In genomic region chr20:36875702-36876472, GRCh38 we compare ENCODE assay signal across 1 cellular context.
TF ChIP-seq lines count a peak whose summit lies in the region.

TSS of gene TLDC2 (plus strand) at chr20:36876138. CDS start at chr20:36876175, 37 bp downstream.

TF ChIP-seq in HepG2, 621 proteins besides CTCF, POLR2A, EP300 and RAD21 (continued from another document and continues in another):
- TF ChIP-seq, protein P1, sequence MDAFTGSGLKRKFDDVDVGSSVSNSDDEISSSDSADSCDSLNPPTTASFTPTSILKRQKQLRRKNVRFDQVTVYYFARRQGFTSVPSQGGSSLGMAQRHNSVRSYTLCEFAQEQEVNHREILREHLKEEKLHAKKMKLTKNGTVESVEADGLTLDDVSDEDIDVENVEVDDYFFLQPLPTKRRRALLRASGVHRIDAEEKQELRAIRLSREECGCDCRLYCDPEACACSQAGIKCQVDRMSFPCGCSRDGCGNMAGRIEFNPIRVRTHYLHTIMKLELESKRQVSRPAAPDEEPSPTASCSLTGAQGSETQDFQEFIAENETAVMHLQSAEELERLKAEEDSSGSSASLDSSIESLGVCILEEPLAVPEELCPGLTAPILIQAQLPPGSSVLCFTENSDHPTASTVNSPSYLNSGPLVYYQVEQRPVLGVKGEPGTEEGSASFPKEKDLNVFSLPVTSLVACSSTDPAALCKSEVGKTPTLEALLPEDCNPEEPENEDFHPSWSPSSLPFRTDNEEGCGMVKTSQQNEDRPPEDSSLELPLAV (CRISPR knock-in tag; conservative IDR thresholded peaks at IDR 0.05; ENCODE audit: low read depth): no peak
- TF ChIP-seq YY1 (IDR thresholded peaks at IDR 0.05; ENCODE audit: insufficient read depth, insufficient replicate concordance, low read depth, low read length) (peak; percentile 55), ZBTB38 (CRISPR knock-in tag; IDR thresholded peaks at IDR 0.05) (peak; percentile 75), ZNF30 (CRISPR knock-in tag; IDR thresholded peaks at IDR 0.05) (no peak), MEIS2 (CRISPR knock-in tag; IDR thresholded peaks at IDR 0.05) (no peak), SATB2 (CRISPR knock-in tag; IDR thresholded peaks at IDR 0.05) (no peak), POLR2AphosphoS2 (IDR thresholded peaks at IDR 0.05; ENCODE audit: low read depth, low read length) (no peak), PATZ1 (CRISPR knock-in tag; IDR thresholded peaks at IDR 0.05) (peak; percentile 70), SP5 (CRISPR knock-in tag; IDR thresholded peaks at IDR 0.05; ENCODE audit: borderline replicate concordance, low read depth) (0 out of 2 replicates have a peak, but pooled peaks have one; percentile 42), ZNF329 (CRISPR knock-in tag; IDR thresholded peaks at IDR 0.05; ENCODE audit: low read depth) (no peak), NFE2L2 (IDR thresholded peaks at IDR 0.05; ENCODE audit: low read length) (no peak), KLF9 (CRISPR knock-in tag; IDR thresholded peaks at IDR 0.05; ENCODE audit: low read depth) (no peak), TCF7L2 (IDR thresholded peaks at IDR 0.05; ENCODE audit: low read depth, low read length) (no peak), ZNF660 (CRISPR knock-in tag; IDR thresholded peaks at IDR 0.05; ENCODE audit: borderline replicate concordance, low read depth) (0 out of 2 replicates have a peak, but pooled peaks have one; percentile 44), UBTF (CRISPR knock-in tag; IDR thresholded peaks at IDR 0.05) (peak; percentile 97), HNRNPH1 (optimal IDR thresholded peaks at IDR 0.05; ENCODE audit: low read depth, low read length) (peak; percentile 27), ZNF280B (CRISPR knock-in tag; IDR thresholded peaks at IDR 0.05; ENCODE audit: borderline replicate concordance) (peak; percentile 73; the same call in 1 of the 2 replicates), ZNF407 (CRISPR knock-in tag; IDR thresholded peaks at IDR 0.05; ENCODE audit: not compliant biosample characterization) (peak; percentile 44), REST (IDR thresholded peaks at IDR 0.05; ENCODE audit: borderline replicate concordance in 1 of 2, low read depth in 1 of 2, low read length in 2 of 2) (no peak)
- TF ChIP-seq, protein P2, sequence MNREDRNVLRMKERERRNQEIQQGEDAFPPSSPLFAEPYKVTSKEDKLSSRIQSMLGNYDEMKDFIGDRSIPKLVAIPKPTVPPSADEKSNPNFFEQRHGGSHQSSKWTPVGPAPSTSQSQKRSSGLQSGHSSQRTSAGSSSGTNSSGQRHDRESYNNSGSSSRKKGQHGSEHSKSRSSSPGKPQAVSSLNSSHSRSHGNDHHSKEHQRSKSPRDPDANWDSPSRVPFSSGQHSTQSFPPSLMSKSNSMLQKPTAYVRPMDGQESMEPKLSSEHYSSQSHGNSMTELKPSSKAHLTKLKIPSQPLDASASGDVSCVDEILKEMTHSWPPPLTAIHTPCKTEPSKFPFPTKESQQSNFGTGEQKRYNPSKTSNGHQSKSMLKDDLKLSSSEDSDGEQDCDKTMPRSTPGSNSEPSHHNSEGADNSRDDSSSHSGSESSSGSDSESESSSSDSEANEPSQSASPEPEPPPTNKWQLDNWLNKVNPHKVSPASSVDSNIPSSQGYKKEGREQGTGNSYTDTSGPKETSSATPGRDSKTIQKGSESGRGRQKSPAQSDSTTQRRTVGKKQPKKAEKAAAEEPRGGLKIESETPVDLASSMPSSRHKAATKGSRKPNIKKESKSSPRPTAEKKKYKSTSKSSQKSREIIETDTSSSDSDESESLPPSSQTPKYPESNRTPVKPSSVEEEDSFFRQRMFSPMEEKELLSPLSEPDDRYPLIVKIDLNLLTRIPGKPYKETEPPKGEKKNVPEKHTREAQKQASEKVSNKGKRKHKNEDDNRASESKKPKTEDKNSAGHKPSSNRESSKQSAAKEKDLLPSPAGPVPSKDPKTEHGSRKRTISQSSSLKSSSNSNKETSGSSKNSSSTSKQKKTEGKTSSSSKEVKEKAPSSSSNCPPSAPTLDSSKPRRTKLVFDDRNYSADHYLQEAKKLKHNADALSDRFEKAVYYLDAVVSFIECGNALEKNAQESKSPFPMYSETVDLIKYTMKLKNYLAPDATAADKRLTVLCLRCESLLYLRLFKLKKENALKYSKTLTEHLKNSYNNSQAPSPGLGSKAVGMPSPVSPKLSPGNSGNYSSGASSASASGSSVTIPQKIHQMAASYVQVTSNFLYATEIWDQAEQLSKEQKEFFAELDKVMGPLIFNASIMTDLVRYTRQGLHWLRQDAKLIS (CRISPR knock-in tag; IDR thresholded peaks at IDR 0.05): no peak
- TF ChIP-seq, protein P3, sequence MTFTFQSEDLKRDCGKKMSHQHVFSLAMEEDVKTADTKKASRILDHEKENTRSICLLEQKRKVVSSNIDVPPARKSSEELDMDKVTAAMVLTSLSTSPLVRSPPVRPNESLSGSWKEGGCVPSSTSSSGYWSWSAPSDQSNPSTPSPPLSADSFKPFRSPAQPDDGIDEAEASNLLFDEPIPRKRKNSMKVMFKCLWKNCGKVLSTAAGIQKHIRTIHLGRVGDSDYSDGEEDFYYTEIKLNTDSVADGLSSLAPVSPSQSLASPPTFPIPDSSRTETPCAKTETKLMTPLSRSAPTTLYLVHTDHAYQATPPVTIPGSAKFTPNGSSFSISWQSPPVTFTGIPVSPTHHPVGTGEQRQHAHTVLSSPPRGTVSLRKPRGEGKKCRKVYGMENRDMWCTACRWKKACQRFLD (CRISPR knock-in tag; IDR thresholded peaks at IDR 0.05; ENCODE audit: borderline replicate concordance): 0 out of 2 replicates have a peak, but pooled peaks have one; percentile 18
- TF ChIP-seq, protein P4, sequence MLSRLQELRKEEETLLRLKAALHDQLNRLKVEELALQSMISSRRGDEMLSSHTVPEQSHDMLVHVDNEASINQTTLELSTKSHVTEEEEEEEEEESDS (CRISPR knock-in tag; IDR thresholded peaks at IDR 0.05; ENCODE audit: borderline replicate concordance): no peak
